18 cellular contexts compared by ENCODE assay signal in genomic region chr1:215501496-215501895, GRCh38.
"Had no signal": no experiment of that assay in that cellular context is flagged by ENCODE, and none has a peak within 500 bp of the region (broad histone marks: within the 10 kb centered on the region; RNA-seq: fewer than 3 reads in every experiment).

No MANE protein-coding gene starts in this region.

- H3K4me1 ChIP-seq: gastrocnemius medialis, heart right ventricle, right atrium auricular region, sigmoid colon had no signal

- H3K4me3 ChIP-seq: coronary artery, gastrocnemius medialis, heart right ventricle, mucosa of descending colon, right atrium auricular region, sigmoid colon, smooth muscle cell had no signal

- H3K36me3 ChIP-seq: gastrocnemius medialis, heart right ventricle, neutrophil, right atrium auricular region, sigmoid colon had no signal

- H3K27me3 ChIP-seq: gastrocnemius medialis, neutrophil, right atrium auricular region, sigmoid colon had no signal

- ATAC-seq: esophagus mucosa; gastrocnemius medialis; heart right ventricle; left lobe of liver; mucosa of descending colon; naive thymus-derived CD8-positive, alpha-beta T cell had no signal

- H3K9me3 ChIP-seq: gastrocnemius medialis, heart right ventricle, mucosa of descending colon, neutrophil, right atrium auricular region, sigmoid colon had no signal

- DNase-seq: effector CD4-positive, alpha-beta T cell; endodermal cell; gastrocnemius medialis; heart right ventricle; hypothalamus; mucosa of descending colon; naive thymus-derived CD8-positive, alpha-beta T cell; posterior cingulate gyrus; sigmoid colon; stimulated activated CD4-positive, alpha-beta T cell treated with anti-CD3 and anti-CD28 coated beads, Interleukin-2, amount 100 ng/mL, for 48 hours; stimulated activated naive CD4-positive, alpha-beta T cell treated with Interleukin-2 at 50 U/mL for 16 hours; trophoblast cell had no signal

- H3K27ac ChIP-seq: coronary artery, gastrocnemius medialis, heart right ventricle, neutrophil, right atrium auricular region, sigmoid colon had no signal
